11 cellular contexts compared by ENCODE assay signal in genomic region chr7:130902755-130903357, GRCh38.
A peak's percentile ranks its signal among the peaks of the same experiment; 100 is the strongest.
DNase-seq lines count a peak whose midpoint lies in the region; ATAC-seq, FAIRE-seq and TF ChIP-seq lines count a peak whose summit lies in the region.
"Had no signal": no experiment of that assay in that cellular context is flagged by ENCODE, and none has a peak within 500 bp of the region (broad histone marks: within the 10 kb centered on the region; RNA-seq: fewer than 3 reads in every experiment).

No MANE protein-coding gene starts in this region.

- DNase-seq in A549 (ENCODE audit: low read depth in 1 of 2, low spot score in 1 of 2) (no peak), HT1080 (ENCODE audit: low read depth) (peak; percentile 40), MCF 10A (ENCODE audit: unreplicated experiment) (no peak), myocyte (ENCODE audit: low read depth) (peak; percentile 70), NK-92 (lab: John Stamatoyannopoulos, UW; ENCODE audit: unreplicated experiment) (no peak), COR-L47 (lab: John Stamatoyannopoulos, UW) (no peak)
- DNase-seq in stimulated activated CD4-positive, alpha-beta T cell treated with anti-CD3 and anti-CD28 coated beads, Interleukin-2, amount 100 ng/mL, for 48 hours = no peak
- DNase-seq: DMS153, mesendoderm had no signal

- H3K4me3 ChIP-seq in A549 = peak overlapping the region; percentile 8; the same call in 2 of the 3 replicates

- H3K36me3 Mint-ChIP-seq in MCF 10A (ENCODE audit: insufficient read depth, unreplicated experiment) = peaks cover 96% of the 10 kb centered on the region

- intact Hi-C loops in MCF 10A (cut with micrococcal nuclease) = no loop called here

- peaks cover 96% of the 10 kb centered on the region for H3K4me1 ChIP-seq in A549

- peak overlapping the region; percentile 96 for H3K4me2 ChIP-seq in A549

- H3K9me3 Mint-ChIP-seq in MCF 10A (ENCODE audit: unreplicated experiment) = no peaks in the 10 kb centered on the region

- TF ChIP-seq POLR2A in A549 (IDR thresholded peaks at IDR 0.05; ENCODE audit: low read length) = no peak

- peaks cover 69% of the 10 kb centered on the region for H3K4me1 Mint-ChIP-seq in MCF 10A (ENCODE audit: insufficient read depth, unreplicated experiment)

- FAIRE-seq in A549 (lab: Jason Lieb, UNC) = no peak
- FAIRE-seq: colon had no signal

- peak overlapping the region; percentile 59 for H3K4me3 Mint-ChIP-seq in MCF 10A (ENCODE audit: unreplicated experiment)

- H3K9me3 ChIP-seq in A549 = no peaks in the 10 kb centered on the region

- TF ChIP-seq CTCF in A549 (IDR thresholded peaks at IDR 0.05) (no peak), MCF 10A (IDR thresholded peaks at IDR 0.05; ENCODE audit: unreplicated experiment) (no peak)

- POLR2A ChIA-PET in A549 (lab: Yijun Ruan, JAX) (interaction anchor here (1.1 to 2.7 kb wide), 6 partner anchors 9 to 58 kb away, joined by 4 to 52 read pairs (median 6); no protein-coding TSS in a partner anchor), MCF 10A (lab: Yijun Ruan, JAX) (interaction anchor here (0.6 to 14.0 kb wide), 19 partner anchors 9 to 484 kb away, joined by 3 to 263 read pairs (median 11); no protein-coding TSS in a partner anchor)

- no TSS peak for BruUV-seq in MCF 10A (replicated peaks; lab: Mats Ljungman, UMichigan)

- no peaks in the 10 kb centered on the region for H3K27me3 Mint-ChIP-seq in MCF 10A (ENCODE audit: insufficient read depth, unreplicated experiment)

- no peak for TF ChIP-seq EP300 in A549 (IDR thresholded peaks at IDR 0.05)

- H3K27ac Mint-ChIP-seq in MCF 10A (ENCODE audit: low read depth, unreplicated experiment) = peak overlapping the region; percentile 97

- peak overlapping the region; percentile 92 to 93 for H3K27ac ChIP-seq in A549

- no peak for ATAC-seq in A549
- ATAC-seq in HG02763 (IDR thresholded peaks at IDR 0.05; ENCODE audit: unreplicated experiment) = no peak

- TF ChIP-seq RAD21 in A549 (conservative IDR thresholded peaks at IDR 0.05 in 1 of 2, IDR thresholded peaks at IDR 0.05 in 1 of 2) = no peak

- 50% methylated on average over 3 of the region's 3 CpGs for WGBS in A549 (ENCODE audit: missing lambda C conversion rate)

- CTCF ChIA-PET in A549 (lab: Yijun Ruan, JAX) = interaction anchor here (0.7 to 2.7 kb wide), 10 partner anchors 9 to 138 kb away, joined by 3 to 9 read pairs (median 5); no protein-coding TSS in a partner anchor
- CTCF ChIA-PET in MCF 10A (lab: Yijun Ruan, JAX) = interaction anchor here (1.0 to 3.1 kb wide), 9 partner anchors 8 to 137 kb away, joined by 3 to 34 read pairs (median 4); no protein-coding TSS in a partner anchor

TF ChIP-seq in A549, 52 proteins besides CTCF, POLR2A, EP300 and RAD21:
- no peak for TF ChIP-seq POLR2AphosphoS2 (conservative IDR thresholded peaks at IDR 0.05; ENCODE audit: low read length)
- TF ChIP-seq NR3C1 (IDR thresholded peaks at IDR 0.05) = no peak
- TF ChIP-seq MAZ (IDR thresholded peaks at IDR 0.05; ENCODE audit: borderline replicate concordance, low read depth, low read length) = no peak
- no peak for TF ChIP-seq ELK1 (IDR thresholded peaks at IDR 0.05; ENCODE audit: low read depth, low read length)
- no peak for TF ChIP-seq ZSCAN20 (CRISPR knock-in tag; IDR thresholded peaks at IDR 0.05)
- no peak for TF ChIP-seq CBX2 (IDR thresholded peaks at IDR 0.05; ENCODE audit: borderline replicate concordance, low read depth)
- TF ChIP-seq FOSB (CRISPR knock-in tag; IDR thresholded peaks at IDR 0.05) = no peak
- no peak for TF ChIP-seq KDM1A (IDR thresholded peaks at IDR 0.05; ENCODE audit: low read depth)
- no peak for TF ChIP-seq ZC3H11A (IDR thresholded peaks at IDR 0.05)
- TF ChIP-seq ATOH8 (CRISPR knock-in tag; IDR thresholded peaks at IDR 0.05; ENCODE audit: low read depth) = no peak
- TF ChIP-seq HOXB13 (CRISPR knock-in tag; IDR thresholded peaks at IDR 0.05; ENCODE audit: low read depth) = no peak
TF ChIP-seq in A549: peak in this region for 0.

Comparison
In these comparisons a context has a peak if more than half of its experiments do, and no peak if none do; other contexts are left out.
1. DNase-seq: peak in HT1080 (single experiment) and myocyte (single experiment); none in A549 (0 of 2), MCF 10A (single experiment), NK-92 (single experiment), stimulated activated CD4-positive, alpha-beta T cell treated with anti-CD3 and anti-CD28 coated beads, Interleukin-2, amount 100 ng/mL, for 48 hours (0 of 2) and COR-L47 (single experiment).